In genomic region chr6:16344756-16345155, GRCh38 we compare ENCODE assay signal across 15 cellular contexts.
A peak's percentile ranks its signal among the peaks of the same experiment; 100 is the strongest.
DNase-seq lines count a peak whose midpoint lies in the region; ATAC-seq and TF ChIP-seq lines count a peak whose summit lies in the region.
"Had no signal": no experiment of that assay in that cellular context is flagged by ENCODE, and none has a peak within 500 bp of the region (broad histone marks: within the 10 kb centered on the region; RNA-seq: fewer than 3 reads in every experiment).

No MANE protein-coding gene starts in this region.

- intact Hi-C loops in gastrocnemius medialis (cut with DNase I; ENCODE audit: low total_unique reads), result loop anchor here (1.0 kb wide), 1 partner anchor 9 kb away; no protein-coding TSS in a partner anchor

- POLR2A ChIA-PET in AG04450 (lab: Yijun Ruan, JAX), result no interaction called here

- ATAC-seq in HG02642 (IDR thresholded peaks at IDR 0.05; ENCODE audit: poor library complexity, unreplicated experiment), result no peak
- no peak for ATAC-seq in gastrocnemius medialis
- no peak for ATAC-seq in GM21723 (IDR thresholded peaks at IDR 0.05; ENCODE audit: unreplicated experiment)
- no peak for ATAC-seq in HG03378 (IDR thresholded peaks at IDR 0.05; ENCODE audit: unreplicated experiment)

- H3K27ac ChIP-seq in AG04450 (ENCODE audit: low read depth, low read length) (peak overlapping the region; percentile 57), gastrocnemius medialis (no peak overlapping the region)
- H3K27ac ChIP-seq: parathyroid adenoma had no signal

- DNase-seq in AG04450 (ENCODE audit: low read depth, low spot score) (no peak), MV-4-11 (lab: John Stamatoyannopoulos, UW) (peak; percentile 91), cardiac fibroblast (ENCODE audit: low read depth in 2 of 2) (peak; percentile 62 to 87), nephron progenitor cell (no peak), gastrocnemius medialis (no peak)
- DNase-seq: activated CD4-positive, alpha-beta T cell treated with anti-CD3 and anti-CD28 coated beads for 4 hours; activated T-cell treated with anti-CD3 and anti-CD28 coated beads, Interleukin-2, amount 50 U/mL, for 24 hours; DMS 273 treated with DMSO at 0.1 percent for 48 hours; mammary epithelial cell; NCI-H1092 treated with DMSO at 0.1 percent for 48 hours had no signal

- no peak for TF ChIP-seq POLR2A in gastrocnemius medialis (IDR thresholded peaks at IDR 0.05)

- H3K4me1 Mint-ChIP-seq in nephron progenitor cell, result peaks cover 30% of the 10 kb centered on the region

- no peak overlapping the region for H3K4me3 Mint-ChIP-seq in nephron progenitor cell
- H3K4me3 Mint-ChIP-seq: activated T-cell treated with anti-CD3 and anti-CD28 coated beads, Interleukin-2, amount 50 U/mL, for 24 hours; T-helper 2 cell treated with Interferon-gamma antibody and Interleukin-4, amounts not matched to agents 5 μg/mL and 100 μg/mL, for 36 hours had no signal

- TF ChIP-seq CTCF in AG04450 (IDR thresholded peaks at IDR 0.05; ENCODE audit: low read depth, low read length) (no peak), cardiac fibroblast (IDR thresholded peaks at IDR 0.05; ENCODE audit: low read depth, low read length) (no peak), nephron progenitor cell (IDR thresholded peaks at IDR 0.05) (no peak), gastrocnemius medialis (IDR thresholded peaks at IDR 0.05 in 4 of 5, conservative IDR thresholded peaks at IDR 0.05 in 1 of 5) (no peak)

- no peaks in the 10 kb centered on the region for H3K27me3 Mint-ChIP-seq in nephron progenitor cell (ENCODE audit: low read depth, poor library complexity)
- H3K27me3 Mint-ChIP-seq: activated T-cell treated with anti-CD3 and anti-CD28 coated beads, Interleukin-2, amount 50 U/mL, for 24 hours had no signal

- peak overlapping the region; percentile 20 for H3K27ac Mint-ChIP-seq in nephron progenitor cell
- H3K27ac Mint-ChIP-seq: activated T-cell treated with anti-CD3 and anti-CD28 coated beads, Interleukin-2, amount 50 U/mL, for 24 hours; T-helper 2 cell treated with Interferon-gamma antibody and Interleukin-4, amounts not matched to agents 5 μg/mL and 100 μg/mL, for 36 hours had no signal

- H3K36me3 ChIP-seq in gastrocnemius medialis, result no peaks in the 10 kb centered on the region

- H3K4me1 ChIP-seq in gastrocnemius medialis, result peaks cover 17 to 23% of the 10 kb centered on the region in 2 donors
- H3K4me1 ChIP-seq: parathyroid adenoma had no signal

- H3K9me3 ChIP-seq in AG04450 (ENCODE audit: control insufficient read depth, insufficient read depth, low read length) (no peaks in the 10 kb centered on the region; the same call in none of the 2 replicates), gastrocnemius medialis (no peaks in the 10 kb centered on the region)

- no peaks in the 10 kb centered on the region for H3K36me3 Mint-ChIP-seq in nephron progenitor cell (ENCODE audit: low read depth)

- peaks cover 13% of the 10 kb centered on the region for H3K9me3 Mint-ChIP-seq in nephron progenitor cell
- H3K9me3 Mint-ChIP-seq: activated T-cell treated with anti-CD3 and anti-CD28 coated beads, Interleukin-2, amount 50 U/mL, for 24 hours; T-helper 2 cell treated with Interferon-gamma antibody and Interleukin-4, amounts not matched to agents 5 μg/mL and 100 μg/mL, for 36 hours had no signal

- in situ Hi-C loops in gastrocnemius medialis (cut with MboI; ENCODE audit: low sequenced_read_pairs in 4 of 4), result loop anchor here in 3 of 4 donors (5.0 to 25.0 kb wide), 3 partner anchors 60 to 618 kb away; no protein-coding TSS in a partner anchor

- H3K4me3 ChIP-seq in AG04450 (ENCODE audit: low read depth, low read length) (no peak overlapping the region), cardiac fibroblast (replicated peaks in 1 of 2; ENCODE audit: low read depth in 2 of 2, low read length in 2 of 2) (no peak overlapping the region), gastrocnemius medialis (no peak overlapping the region)

- CTCF ChIA-PET in AG04450 (lab: Charles Lee), result no interaction called here

- H3K27me3 ChIP-seq in AG04450 (ENCODE audit: control insufficient read depth, insufficient read depth, low read length) (no peaks in the 10 kb centered on the region), gastrocnemius medialis (no peaks in the 10 kb centered on the region)

Comparison
In these comparisons a context has a peak if more than half of its experiments do, and no peak if none do; other contexts are left out.
1. DNase-seq: peak in MV-4-11 (single experiment) and cardiac fibroblast (2 of 2); none in AG04450 (single experiment), nephron progenitor cell (single experiment) and gastrocnemius medialis (0 of 2).